Comparison of ENCODE assay signal across 28 cellular contexts in the genomic region with DNA sequence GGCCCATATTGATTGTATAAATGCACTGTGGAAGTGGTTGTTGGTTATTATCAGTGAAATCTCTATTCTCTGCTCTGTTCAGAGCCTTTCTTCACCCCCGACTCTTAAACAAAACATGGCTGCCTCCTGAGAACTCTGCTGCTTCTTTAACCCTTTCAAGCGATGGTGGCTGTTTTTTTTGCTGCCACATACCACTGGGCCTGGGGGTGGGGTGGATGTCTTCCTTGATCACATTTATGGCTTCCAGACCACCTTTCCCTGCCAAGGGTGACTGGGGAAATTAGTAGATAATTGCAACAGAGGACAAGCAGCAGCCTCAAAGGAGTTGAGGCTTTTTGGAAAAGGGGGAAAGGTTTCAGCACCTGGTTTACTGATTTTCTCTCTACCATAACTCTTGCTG.
"Had no signal": no experiment of that assay in that cellular context is flagged by ENCODE, and none has a peak within 500 bp of the region (broad histone marks: within the 10 kb centered on the region; RNA-seq: fewer than 3 reads in every experiment).

No MANE protein-coding gene starts in this region.

- H3K27me3 Mint-ChIP-seq: activated CD4-positive, alpha-beta memory T cell treated with anti-CD3 and anti-CD28 coated beads for 36 hours had no signal

- H3K9me3 Mint-ChIP-seq: activated CD4-positive, alpha-beta memory T cell treated with anti-CD3 and anti-CD28 coated beads for 36 hours; activated naive CD4-positive, alpha-beta T cell treated with anti-CD3 and anti-CD28 coated beads for 36 hours; activated naive CD4-positive, alpha-beta T cell treated with anti-CD3 and anti-CD28 coated beads, Interleukin-2, amount 50 U/mL, for 72 hours; activated T-cell treated with anti-CD3 and anti-CD28 coated beads, Interleukin-2, amount 50 U/mL, for 4 hours; activated T-helper 1 cell treated with anti-CD3 and anti-CD28 coated beads, Interleukin-12 subunit alpha, Interleukin-12 subunit beta, Interleukin-2, Interleukin-4 antibody, amounts not matched to agents 30 ng/mL and 10 ng/mL and 1 ng/mL, durations not matched to agents 14 hours and 24 hours and 36 hours; T-helper 1 cell treated with Interleukin-12 subunit alpha and Interleukin-12 subunit beta and Interleukin-4 antibody, amounts not matched to agents 30 μg/mL and 1 μg/mL, for 36 hours; T-helper 2 cell treated with Interferon-gamma antibody and Interleukin-4, amounts not matched to agents 5 μg/mL and 100 μg/mL, for 36 hours had no signal

- H3K4me3 ChIP-seq: adrenal gland, body of pancreas, breast epithelium, Peyer's patch had no signal

- H3K27me3 ChIP-seq: adrenal gland, body of pancreas, breast epithelium, Peyer's patch had no signal

- H3K4me1 ChIP-seq: body of pancreas, breast epithelium, Peyer's patch had no signal

- ATAC-seq: activated naive CD4-positive, alpha-beta T cell treated with anti-CD3 and anti-CD28 coated beads, Interleukin-2, amount 50 U/mL, for 72 hours; activated T-cell treated with anti-CD3 and anti-CD28 coated beads, Interleukin-2, amount 50 U/mL, for 4 hours; body of pancreas; PC-3 had no signal

- H3K27ac ChIP-seq: adrenal gland, body of pancreas, breast epithelium, KMS-11 had no signal

- H3K4me3 Mint-ChIP-seq: activated CD4-positive, alpha-beta memory T cell treated with anti-CD3 and anti-CD28 coated beads for 36 hours; activated naive CD4-positive, alpha-beta T cell treated with anti-CD3 and anti-CD28 coated beads for 36 hours; activated T-cell treated with anti-CD3 and anti-CD28 coated beads, Interleukin-2, amount 50 U/mL, for 4 hours; activated T-helper 1 cell treated with anti-CD3 and anti-CD28 coated beads, Interleukin-12 subunit alpha, Interleukin-12 subunit beta, Interleukin-2, Interleukin-4 antibody, amounts not matched to agents 30 ng/mL and 10 ng/mL and 1 ng/mL, durations not matched to agents 14 hours and 24 hours and 36 hours; T-helper 1 cell treated with Interleukin-12 subunit alpha and Interleukin-12 subunit beta and Interleukin-4 antibody, amounts not matched to agents 30 μg/mL and 1 μg/mL, for 36 hours; T-helper 2 cell treated with Interferon-gamma antibody and Interleukin-4, amounts not matched to agents 5 μg/mL and 100 μg/mL, for 36 hours had no signal

- H3K9me3 ChIP-seq: adrenal gland, body of pancreas, breast epithelium, Peyer's patch had no signal

- FAIRE-seq: astrocyte, TTC549 had no signal

- H3K27ac Mint-ChIP-seq: activated CD4-positive, alpha-beta memory T cell treated with anti-CD3 and anti-CD28 coated beads for 36 hours; activated naive CD4-positive, alpha-beta T cell treated with anti-CD3 and anti-CD28 coated beads for 36 hours; activated naive CD4-positive, alpha-beta T cell treated with anti-CD3 and anti-CD28 coated beads, Interleukin-2, amount 50 U/mL, for 72 hours; activated T-helper 1 cell treated with anti-CD3 and anti-CD28 coated beads, Interleukin-12 subunit alpha, Interleukin-12 subunit beta, Interleukin-2, Interleukin-4 antibody, amounts not matched to agents 30 ng/mL and 10 ng/mL and 1 ng/mL, durations not matched to agents 14 hours and 24 hours and 36 hours; T-helper 1 cell treated with Interleukin-12 subunit alpha and Interleukin-12 subunit beta and Interleukin-4 antibody, amounts not matched to agents 30 μg/mL and 1 μg/mL, for 36 hours; T-helper 2 cell treated with Interferon-gamma antibody and Interleukin-4, amounts not matched to agents 5 μg/mL and 100 μg/mL, for 36 hours had no signal

- H3K9ac ChIP-seq: KMS-11 had no signal

- H3K36me3 ChIP-seq: breast epithelium had no signal

- DNase-seq: activated CD4-positive, alpha-beta memory T cell treated with anti-CD3 and anti-CD28 coated beads for 36 hours; activated CD4-positive, alpha-beta T cell treated with anti-CD3 and anti-CD28 coated beads, Interleukin-2, amount 50 U/mL, for 1 hour; activated CD8-positive, alpha-beta memory T cell treated with anti-CD3 and anti-CD28 coated beads, Interleukin-2, amount 50 U/mL, for 4 hours; activated gamma-delta T cell treated with Interleukin-2 at 50 U/mL for 16 hours; activated naive CD4-positive, alpha-beta T cell treated with anti-CD3 and anti-CD28 coated beads for 36 hours; activated T-cell treated with anti-CD3 and anti-CD28 coated beads for 4 hours; activated T-cell treated with anti-CD3 and anti-CD28 coated beads, Interleukin-2, amount 50 U/mL, for 4 hours; adrenal gland; body of pancreas; NCI-H1105; NCI-H1417 treated with DMSO at 0.1 percent for 48 hours; NCI-H187 treated with DMSO at 0.1 percent for 48 hours; NCI-H2081 treated with DMSO at 0.1 percent for 48 hours; NCI-H345; NCI-H524 treated with DMSO at 0.1 percent for 48 hours; NK-92 treated with Interleukin-12 subunit alpha and Interleukin-12 subunit beta, amount 100 ng/mL, for 24 hours; PC-3; Peyer's patch; RPMI8226; SIG-M5 had no signal

- H3K4me2 ChIP-seq: KMS-11 had no signal
